Comparison of ENCODE assay signal across 1 cellular context in genomic region chr14:25049127-25049558, GRCh38.
TF ChIP-seq lines count a peak whose summit lies in the region.

No MANE protein-coding gene starts in this region.

TF ChIP-seq in HepG2, 621 proteins besides CTCF, POLR2A, EP300 and RAD21 (continued from another document and continues in another):
- TF ChIP-seq ZNF512 (CRISPR knock-in tag; IDR thresholded peaks at IDR 0.05) (no peak), ZNF350 (CRISPR knock-in tag; IDR thresholded peaks at IDR 0.05; ENCODE audit: borderline replicate concordance, low read depth) (0 out of 2 replicates have a peak, but pooled peaks have one; percentile 9), ZNF468 (CRISPR knock-in tag; IDR thresholded peaks at IDR 0.05) (no peak), MED13 (CRISPR knock-in tag; IDR thresholded peaks at IDR 0.05) (no peak), RBAK (CRISPR knock-in tag; IDR thresholded peaks at IDR 0.05) (no peak), CENPX (CRISPR knock-in tag; IDR thresholded peaks at IDR 0.05) (no peak), ZC3H13 (CRISPR knock-in tag; IDR thresholded peaks at IDR 0.05) (no peak), ZNF317 (CRISPR knock-in tag; IDR thresholded peaks at IDR 0.05) (no peak), MTA3 (CRISPR knock-in tag; IDR thresholded peaks at IDR 0.05) (peak; percentile 68; the same call in 1 of the 2 replicates), ZNF773 (CRISPR knock-in tag; IDR thresholded peaks at IDR 0.05; ENCODE audit: borderline replicate concordance) (no peak), RERE (CRISPR knock-in tag; IDR thresholded peaks at IDR 0.05; ENCODE audit: low read depth) (no peak), ATF7-NPFF (CRISPR knock-in tag; IDR thresholded peaks at IDR 0.05; ENCODE audit: low read depth) (no peak), SIX1 (CRISPR knock-in tag; IDR thresholded peaks at IDR 0.05; ENCODE audit: borderline replicate concordance) (no peak), CCDC6 (CRISPR knock-in tag; IDR thresholded peaks at IDR 0.05) (no peak), ZNF407 (CRISPR knock-in tag; IDR thresholded peaks at IDR 0.05; ENCODE audit: not compliant biosample characterization) (no peak), SUZ12 (IDR thresholded peaks at IDR 0.05; ENCODE audit: low read depth, low read length) (no peak), ZNF280B (CRISPR knock-in tag; IDR thresholded peaks at IDR 0.05; ENCODE audit: borderline replicate concordance) (0 out of 2 replicates have a peak, but pooled peaks have one; percentile 11), ZNF614 (CRISPR knock-in tag; IDR thresholded peaks at IDR 0.05; ENCODE audit: borderline replicate concordance) (no peak), HNRNPL (IDR thresholded peaks at IDR 0.05; ENCODE audit: low read depth, low read length) (peak; percentile 80), POGK (CRISPR knock-in tag; conservative IDR thresholded peaks at IDR 0.05) (no peak), IRX3 (CRISPR knock-in tag; IDR thresholded peaks at IDR 0.05; ENCODE audit: borderline replicate concordance, low read depth) (no peak), ESRRA (CRISPR knock-in tag; IDR thresholded peaks at IDR 0.05; ENCODE audit: low read depth) (no peak), SP140L (CRISPR knock-in tag; IDR thresholded peaks at IDR 0.05; ENCODE audit: borderline replicate concordance) (no peak), CC2D1A (CRISPR knock-in tag; IDR thresholded peaks at IDR 0.05) (no peak), ZNF891 (CRISPR knock-in tag; IDR thresholded peaks at IDR 0.05) (no peak), ARID4A (CRISPR knock-in tag; IDR thresholded peaks at IDR 0.05; ENCODE audit: borderline replicate concordance) (no peak), TCF7 (IDR thresholded peaks at IDR 0.05; ENCODE audit: low read depth) (no peak), BATF2 (CRISPR knock-in tag; IDR thresholded peaks at IDR 0.05) (no peak), RFXANK (CRISPR knock-in tag; IDR thresholded peaks at IDR 0.05) (no peak), ZNF292 (CRISPR knock-in tag; IDR thresholded peaks at IDR 0.05; ENCODE audit: borderline replicate concordance, low read depth) (peak; percentile 70; the same call in 1 of the 2 replicates), RXRA (CRISPR knock-in tag; IDR thresholded peaks at IDR 0.05) (peak; percentile 31; the same call in 1 of the 2 replicates), ZNF552 (CRISPR knock-in tag; IDR thresholded peaks at IDR 0.05; ENCODE audit: borderline replicate concordance) (no peak), ZNF562 (CRISPR knock-in tag; IDR thresholded peaks at IDR 0.05; ENCODE audit: borderline replicate concordance) (no peak), ZFP37 (CRISPR knock-in tag; IDR thresholded peaks at IDR 0.05; ENCODE audit: borderline replicate concordance) (no peak), MXD4 (CRISPR knock-in tag; IDR thresholded peaks at IDR 0.05) (no peak), ZNF264 (CRISPR knock-in tag; IDR thresholded peaks at IDR 0.05) (0 out of 2 replicates have a peak, but pooled peaks have one; percentile 22), ZNF136 (CRISPR knock-in tag; IDR thresholded peaks at IDR 0.05; ENCODE audit: low read depth) (0 out of 2 replicates have a peak, but pooled peaks have one; percentile 59)
